In genomic region chrX:150893936-150894335, GRCh38 we compare ENCODE assay signal across 28 cellular contexts.
"Had no signal": no experiment of that assay in that cellular context is flagged by ENCODE, and none has a peak within 500 bp of the region (broad histone marks: within the 10 kb centered on the region; RNA-seq: fewer than 3 reads in every experiment).

No MANE protein-coding gene starts in this region.

- H3K27ac Mint-ChIP-seq: mesothelial cell of epicardium; naive B cell; naive thymus-derived CD8-positive, alpha-beta T cell had no signal

- H3K4me1 Mint-ChIP-seq: mesothelial cell of epicardium had no signal

- H3K27me3 Mint-ChIP-seq: naive B cell; naive thymus-derived CD8-positive, alpha-beta T cell had no signal

- H3K4me3 ChIP-seq: coronary artery, dorsolateral prefrontal cortex, esophagus squamous epithelium, gastrocnemius medialis, heart right ventricle, left lung, lower lobe of right lung, mucosa of descending colon had no signal

- H3K9me3 Mint-ChIP-seq: naive thymus-derived CD8-positive, alpha-beta T cell had no signal

- H3K27ac ChIP-seq: coronary artery, dorsolateral prefrontal cortex, epithelial cell of prostate, esophagus squamous epithelium, gastrocnemius medialis, heart right ventricle, left lung, lower lobe of right lung had no signal

- DNase-seq: dermis blood vessel endothelial cell; dorsolateral prefrontal cortex; effector CD4-positive, alpha-beta T cell; effector memory CD4-positive, alpha-beta T cell; erythroblast; esophagus squamous epithelium; foreskin fibroblast; foreskin melanocyte; gastrocnemius medialis; glutamatergic neuron; head of caudate nucleus; heart right ventricle; hippocampal formation; left cardiac atrium; left lung; left ventricle myocardium superior; lower lobe of right lung; mesenchymal stem cell; mucosa of descending colon; naive B cell; naive thymus-derived CD8-positive, alpha-beta T cell had no signal

- H3K4me3 Mint-ChIP-seq: mesothelial cell of epicardium; naive B cell; naive thymus-derived CD8-positive, alpha-beta T cell had no signal

- H3K9me3 ChIP-seq: esophagus squamous epithelium, gastrocnemius medialis, heart right ventricle, left lung, lower lobe of right lung, mucosa of descending colon had no signal

- H3K36me3 Mint-ChIP-seq: mesothelial cell of epicardium; naive B cell; naive thymus-derived CD8-positive, alpha-beta T cell had no signal

- FAIRE-seq: endothelial cell of umbilical vein, islet of Langerhans, keratinocyte had no signal

- ATAC-seq: esophagus mucosa; gastrocnemius medialis; heart right ventricle; left cardiac atrium; left lung; left ventricle myocardium superior; lower lobe of right lung; mucosa of descending colon; naive thymus-derived CD8-positive, alpha-beta T cell had no signal

- H3K27me3 ChIP-seq: esophagus squamous epithelium, gastrocnemius medialis, heart right ventricle, left lung had no signal

- H3K4me1 ChIP-seq: left lung, lower lobe of right lung had no signal

- H3K36me3 ChIP-seq: esophagus squamous epithelium, gastrocnemius medialis, heart right ventricle, left lung, lower lobe of right lung had no signal
